In the genomic region with DNA sequence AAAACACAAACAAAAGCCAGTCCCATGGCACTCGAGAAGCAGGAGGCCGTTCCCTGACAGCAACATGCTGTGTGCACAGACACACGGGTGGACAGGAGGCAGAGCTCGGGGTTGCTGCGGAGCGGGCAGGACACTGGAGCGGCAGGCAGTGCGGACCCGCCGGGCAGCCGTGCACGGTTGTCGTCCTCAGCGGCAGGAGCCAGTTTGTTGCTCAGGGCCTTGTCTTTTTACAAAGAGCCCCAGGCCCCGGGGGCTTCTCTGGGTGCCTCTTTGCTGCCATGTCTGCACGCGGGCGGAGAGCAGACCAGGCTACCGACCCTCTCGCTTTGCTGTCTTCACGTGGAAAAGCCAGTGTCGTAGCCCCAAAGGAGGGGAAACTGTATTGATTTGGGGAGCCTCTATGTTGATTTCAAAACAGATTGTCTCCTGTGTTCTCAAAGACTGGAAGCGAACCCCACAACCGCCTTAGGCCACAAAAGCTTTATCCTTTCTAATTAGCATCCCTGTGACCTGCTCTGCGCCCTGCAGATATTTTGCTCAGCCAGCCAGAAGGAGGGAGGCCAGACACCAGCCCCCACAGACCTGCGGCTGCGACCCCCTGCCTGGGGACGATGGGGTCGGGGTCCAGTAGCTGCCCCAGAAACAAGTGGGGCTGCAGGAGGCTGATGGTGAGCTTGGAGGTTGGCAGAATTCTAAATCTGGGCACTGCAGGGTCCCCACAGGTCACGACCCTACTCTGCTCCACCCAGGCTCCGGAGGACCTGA, we compare ENCODE assay signal across 1 cellular context.
A peak's percentile ranks its signal among the peaks of the same experiment; 100 is the strongest.
TF ChIP-seq lines count a peak whose summit lies in the region.

No MANE protein-coding gene starts in this region.

TF ChIP-seq in HepG2, 621 proteins besides CTCF, POLR2A, EP300 and RAD21 (continued from another document):
- TF ChIP-seq MAFF (IDR thresholded peaks at IDR 0.05; ENCODE audit: low read depth, low read length) (no peak), ZNF678 (CRISPR knock-in tag; IDR thresholded peaks at IDR 0.05) (no peak), ZNF451 (CRISPR knock-in tag; IDR thresholded peaks at IDR 0.05) (no peak), ZNF761 (CRISPR knock-in tag; conservative IDR thresholded peaks at IDR 0.05) (no peak; the same call in 1 of the 2 replicates), ZNF274 (CRISPR knock-in tag; IDR thresholded peaks at IDR 0.05) (no peak), RELA (CRISPR knock-in tag; IDR thresholded peaks at IDR 0.05) (no peak), ZNF30 (CRISPR knock-in tag; IDR thresholded peaks at IDR 0.05) (no peak), ZNF891 (CRISPR knock-in tag; IDR thresholded peaks at IDR 0.05) (no peak), ZNF550 (CRISPR knock-in tag; IDR thresholded peaks at IDR 0.05; ENCODE audit: borderline replicate concordance) (no peak), ZNF556 (CRISPR knock-in tag; IDR thresholded peaks at IDR 0.05; ENCODE audit: borderline replicate concordance) (0 out of 2 replicates have a peak, but pooled peaks have one; percentile 17), ZNF709 (CRISPR knock-in tag; IDR thresholded peaks at IDR 0.05) (no peak), ZNF44 (CRISPR knock-in tag; IDR thresholded peaks at IDR 0.05) (no peak), BHLHE40 (IDR thresholded peaks at IDR 0.05; ENCODE audit: low read length) (no peak), POLR2AphosphoS5 (IDR thresholded peaks at IDR 0.05; ENCODE audit: low read depth, low read length) (no peak), ZNF567 (CRISPR knock-in tag; IDR thresholded peaks at IDR 0.05; ENCODE audit: borderline replicate concordance) (0 out of 2 replicates have a peak, but pooled peaks have one; percentile 34), MED8 (CRISPR knock-in tag; IDR thresholded peaks at IDR 0.05; ENCODE audit: insufficient replicate concordance) (no peak), ETV6 (CRISPR knock-in tag; conservative IDR thresholded peaks at IDR 0.05) (no peak), STAG1 (CRISPR knock-in tag; IDR thresholded peaks at IDR 0.05) (no peak), ZBTB8A (CRISPR knock-in tag; IDR thresholded peaks at IDR 0.05; ENCODE audit: borderline replicate concordance, low read depth) (no peak), FIP1L1 (IDR thresholded peaks at IDR 0.05; ENCODE audit: borderline replicate concordance, insufficient read depth, low read depth, low read length) (no peak)
- TF ChIP-seq, protein P1, sequence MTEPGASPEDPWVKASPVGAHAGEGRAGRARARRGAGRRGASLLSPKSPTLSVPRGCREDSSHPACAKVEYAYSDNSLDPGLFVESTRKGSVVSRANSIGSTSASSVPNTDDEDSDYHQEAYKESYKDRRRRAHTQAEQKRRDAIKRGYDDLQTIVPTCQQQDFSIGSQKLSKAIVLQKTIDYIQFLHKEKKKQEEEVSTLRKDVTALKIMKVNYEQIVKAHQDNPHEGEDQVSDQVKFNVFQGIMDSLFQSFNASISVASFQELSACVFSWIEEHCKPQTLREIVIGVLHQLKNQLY (CRISPR knock-in tag; IDR thresholded peaks at IDR 0.05) = no peak
- TF ChIP-seq, protein P2, sequence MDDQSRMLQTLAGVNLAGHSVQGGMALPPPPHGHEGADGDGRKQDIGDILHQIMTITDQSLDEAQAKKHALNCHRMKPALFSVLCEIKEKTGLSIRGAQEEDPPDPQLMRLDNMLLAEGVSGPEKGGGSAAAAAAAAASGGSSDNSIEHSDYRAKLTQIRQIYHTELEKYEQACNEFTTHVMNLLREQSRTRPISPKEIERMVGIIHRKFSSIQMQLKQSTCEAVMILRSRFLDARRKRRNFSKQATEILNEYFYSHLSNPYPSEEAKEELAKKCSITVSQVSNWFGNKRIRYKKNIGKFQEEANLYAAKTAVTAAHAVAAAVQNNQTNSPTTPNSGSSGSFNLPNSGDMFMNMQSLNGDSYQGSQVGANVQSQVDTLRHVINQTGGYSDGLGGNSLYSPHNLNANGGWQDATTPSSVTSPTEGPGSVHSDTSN (CRISPR knock-in tag; IDR thresholded peaks at IDR 0.05; ENCODE audit: borderline replicate concordance) = no peak
- TF ChIP-seq, protein P3, sequence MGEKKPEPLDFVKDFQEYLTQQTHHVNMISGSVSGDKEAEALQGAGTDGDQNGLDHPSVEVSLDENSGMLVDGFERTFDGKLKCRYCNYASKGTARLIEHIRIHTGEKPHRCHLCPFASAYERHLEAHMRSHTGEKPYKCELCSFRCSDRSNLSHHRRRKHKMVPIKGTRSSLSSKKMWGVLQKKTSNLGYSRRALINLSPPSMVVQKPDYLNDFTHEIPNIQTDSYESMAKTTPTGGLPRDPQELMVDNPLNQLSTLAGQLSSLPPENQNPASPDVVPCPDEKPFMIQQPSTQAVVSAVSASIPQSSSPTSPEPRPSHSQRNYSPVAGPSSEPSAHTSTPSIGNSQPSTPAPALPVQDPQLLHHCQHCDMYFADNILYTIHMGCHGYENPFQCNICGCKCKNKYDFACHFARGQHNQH (CRISPR knock-in tag; IDR thresholded peaks at IDR 0.05) = no peak
- TF ChIP-seq, protein P4, sequence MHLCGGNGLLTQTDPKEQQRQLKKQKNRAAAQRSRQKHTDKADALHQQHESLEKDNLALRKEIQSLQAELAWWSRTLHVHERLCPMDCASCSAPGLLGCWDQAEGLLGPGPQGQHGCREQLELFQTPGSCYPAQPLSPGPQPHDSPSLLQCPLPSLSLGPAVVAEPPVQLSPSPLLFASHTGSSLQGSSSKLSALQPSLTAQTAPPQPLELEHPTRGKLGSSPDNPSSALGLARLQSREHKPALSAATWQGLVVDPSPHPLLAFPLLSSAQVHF (CRISPR knock-in tag; IDR thresholded peaks at IDR 0.05) = no peak
- TF ChIP-seq, protein P5, sequence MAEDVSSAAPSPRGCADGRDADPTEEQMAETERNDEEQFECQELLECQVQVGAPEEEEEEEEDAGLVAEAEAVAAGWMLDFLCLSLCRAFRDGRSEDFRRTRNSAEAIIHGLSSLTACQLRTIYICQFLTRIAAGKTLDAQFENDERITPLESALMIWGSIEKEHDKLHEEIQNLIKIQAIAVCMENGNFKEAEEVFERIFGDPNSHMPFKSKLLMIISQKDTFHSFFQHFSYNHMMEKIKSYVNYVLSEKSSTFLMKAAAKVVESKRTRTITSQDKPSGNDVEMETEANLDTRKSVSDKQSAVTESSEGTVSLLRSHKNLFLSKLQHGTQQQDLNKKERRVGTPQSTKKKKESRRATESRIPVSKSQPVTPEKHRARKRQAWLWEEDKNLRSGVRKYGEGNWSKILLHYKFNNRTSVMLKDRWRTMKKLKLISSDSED (CRISPR knock-in tag; IDR thresholded peaks at IDR 0.05) = 0 out of 2 replicates have a peak, but pooled peaks have one; percentile 52
- TF ChIP-seq, protein P6, sequence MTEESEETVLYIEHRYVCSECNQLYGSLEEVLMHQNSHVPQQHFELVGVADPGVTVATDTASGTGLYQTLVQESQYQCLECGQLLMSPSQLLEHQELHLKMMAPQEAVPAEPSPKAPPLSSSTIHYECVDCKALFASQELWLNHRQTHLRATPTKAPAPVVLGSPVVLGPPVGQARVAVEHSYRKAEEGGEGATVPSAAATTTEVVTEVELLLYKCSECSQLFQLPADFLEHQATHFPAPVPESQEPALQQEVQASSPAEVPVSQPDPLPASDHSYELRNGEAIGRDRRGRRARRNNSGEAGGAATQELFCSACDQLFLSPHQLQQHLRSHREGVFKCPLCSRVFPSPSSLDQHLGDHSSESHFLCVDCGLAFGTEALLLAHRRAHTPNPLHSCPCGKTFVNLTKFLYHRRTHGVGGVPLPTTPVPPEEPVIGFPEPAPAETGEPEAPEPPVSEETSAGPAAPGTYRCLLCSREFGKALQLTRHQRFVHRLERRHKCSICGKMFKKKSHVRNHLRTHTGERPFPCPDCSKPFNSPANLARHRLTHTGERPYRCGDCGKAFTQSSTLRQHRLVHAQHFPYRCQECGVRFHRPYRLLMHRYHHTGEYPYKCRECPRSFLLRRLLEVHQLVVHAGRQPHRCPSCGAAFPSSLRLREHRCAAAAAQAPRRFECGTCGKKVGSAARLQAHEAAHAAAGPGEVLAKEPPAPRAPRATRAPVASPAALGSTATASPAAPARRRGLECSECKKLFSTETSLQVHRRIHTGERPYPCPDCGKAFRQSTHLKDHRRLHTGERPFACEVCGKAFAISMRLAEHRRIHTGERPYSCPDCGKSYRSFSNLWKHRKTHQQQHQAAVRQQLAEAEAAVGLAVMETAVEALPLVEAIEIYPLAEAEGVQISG (CRISPR knock-in tag; IDR thresholded peaks at IDR 0.05) = no peak
- TF ChIP-seq, protein P7, sequence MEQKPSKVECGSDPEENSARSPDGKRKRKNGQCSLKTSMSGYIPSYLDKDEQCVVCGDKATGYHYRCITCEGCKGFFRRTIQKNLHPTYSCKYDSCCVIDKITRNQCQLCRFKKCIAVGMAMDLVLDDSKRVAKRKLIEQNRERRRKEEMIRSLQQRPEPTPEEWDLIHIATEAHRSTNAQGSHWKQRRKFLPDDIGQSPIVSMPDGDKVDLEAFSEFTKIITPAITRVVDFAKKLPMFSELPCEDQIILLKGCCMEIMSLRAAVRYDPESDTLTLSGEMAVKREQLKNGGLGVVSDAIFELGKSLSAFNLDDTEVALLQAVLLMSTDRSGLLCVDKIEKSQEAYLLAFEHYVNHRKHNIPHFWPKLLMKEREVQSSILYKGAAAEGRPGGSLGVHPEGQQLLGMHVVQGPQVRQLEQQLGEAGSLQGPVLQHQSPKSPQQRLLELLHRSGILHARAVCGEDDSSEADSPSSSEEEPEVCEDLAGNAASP (CRISPR knock-in tag; IDR thresholded peaks at IDR 0.05; ENCODE audit: borderline replicate concordance) = no peak
- TF ChIP-seq, protein P8, sequence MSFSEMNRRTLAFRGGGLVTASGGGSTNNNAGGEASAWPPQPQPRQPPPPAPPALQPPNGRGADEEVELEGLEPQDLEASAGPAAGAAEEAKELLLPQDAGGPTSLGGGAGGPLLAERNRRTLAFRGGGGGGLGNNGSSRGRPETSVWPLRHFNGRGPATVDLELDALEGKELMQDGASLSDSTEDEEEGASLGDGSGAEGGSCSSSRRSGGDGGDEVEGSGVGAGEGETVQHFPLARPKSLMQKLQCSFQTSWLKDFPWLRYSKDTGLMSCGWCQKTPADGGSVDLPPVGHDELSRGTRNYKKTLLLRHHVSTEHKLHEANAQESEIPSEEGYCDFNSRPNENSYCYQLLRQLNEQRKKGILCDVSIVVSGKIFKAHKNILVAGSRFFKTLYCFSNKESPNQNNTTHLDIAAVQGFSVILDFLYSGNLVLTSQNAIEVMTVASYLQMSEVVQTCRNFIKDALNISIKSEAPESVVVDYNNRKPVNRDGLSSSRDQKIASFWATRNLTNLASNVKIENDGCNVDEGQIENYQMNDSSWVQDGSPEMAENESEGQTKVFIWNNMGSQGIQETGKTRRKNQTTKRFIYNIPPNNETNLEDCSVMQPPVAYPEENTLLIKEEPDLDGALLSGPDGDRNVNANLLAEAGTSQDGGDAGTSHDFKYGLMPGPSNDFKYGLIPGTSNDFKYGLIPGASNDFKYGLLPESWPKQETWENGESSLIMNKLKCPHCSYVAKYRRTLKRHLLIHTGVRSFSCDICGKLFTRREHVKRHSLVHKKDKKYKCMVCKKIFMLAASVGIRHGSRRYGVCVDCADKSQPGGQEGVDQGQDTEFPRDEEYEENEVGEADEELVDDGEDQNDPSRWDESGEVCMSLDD (CRISPR knock-in tag; IDR thresholded peaks at IDR 0.05; ENCODE audit: borderline replicate concordance) = no peak
- TF ChIP-seq, protein P9, sequence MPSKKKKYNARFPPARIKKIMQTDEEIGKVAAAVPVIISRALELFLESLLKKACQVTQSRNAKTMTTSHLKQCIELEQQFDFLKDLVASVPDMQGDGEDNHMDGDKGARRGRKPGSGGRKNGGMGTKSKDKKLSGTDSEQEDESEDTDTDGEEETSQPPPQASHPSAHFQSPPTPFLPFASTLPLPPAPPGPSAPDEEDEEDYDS (CRISPR knock-in tag; IDR thresholded peaks at IDR 0.05) = 0 out of 2 replicates have a peak, but pooled peaks have one; percentile 29
- TF ChIP-seq, protein P10, sequence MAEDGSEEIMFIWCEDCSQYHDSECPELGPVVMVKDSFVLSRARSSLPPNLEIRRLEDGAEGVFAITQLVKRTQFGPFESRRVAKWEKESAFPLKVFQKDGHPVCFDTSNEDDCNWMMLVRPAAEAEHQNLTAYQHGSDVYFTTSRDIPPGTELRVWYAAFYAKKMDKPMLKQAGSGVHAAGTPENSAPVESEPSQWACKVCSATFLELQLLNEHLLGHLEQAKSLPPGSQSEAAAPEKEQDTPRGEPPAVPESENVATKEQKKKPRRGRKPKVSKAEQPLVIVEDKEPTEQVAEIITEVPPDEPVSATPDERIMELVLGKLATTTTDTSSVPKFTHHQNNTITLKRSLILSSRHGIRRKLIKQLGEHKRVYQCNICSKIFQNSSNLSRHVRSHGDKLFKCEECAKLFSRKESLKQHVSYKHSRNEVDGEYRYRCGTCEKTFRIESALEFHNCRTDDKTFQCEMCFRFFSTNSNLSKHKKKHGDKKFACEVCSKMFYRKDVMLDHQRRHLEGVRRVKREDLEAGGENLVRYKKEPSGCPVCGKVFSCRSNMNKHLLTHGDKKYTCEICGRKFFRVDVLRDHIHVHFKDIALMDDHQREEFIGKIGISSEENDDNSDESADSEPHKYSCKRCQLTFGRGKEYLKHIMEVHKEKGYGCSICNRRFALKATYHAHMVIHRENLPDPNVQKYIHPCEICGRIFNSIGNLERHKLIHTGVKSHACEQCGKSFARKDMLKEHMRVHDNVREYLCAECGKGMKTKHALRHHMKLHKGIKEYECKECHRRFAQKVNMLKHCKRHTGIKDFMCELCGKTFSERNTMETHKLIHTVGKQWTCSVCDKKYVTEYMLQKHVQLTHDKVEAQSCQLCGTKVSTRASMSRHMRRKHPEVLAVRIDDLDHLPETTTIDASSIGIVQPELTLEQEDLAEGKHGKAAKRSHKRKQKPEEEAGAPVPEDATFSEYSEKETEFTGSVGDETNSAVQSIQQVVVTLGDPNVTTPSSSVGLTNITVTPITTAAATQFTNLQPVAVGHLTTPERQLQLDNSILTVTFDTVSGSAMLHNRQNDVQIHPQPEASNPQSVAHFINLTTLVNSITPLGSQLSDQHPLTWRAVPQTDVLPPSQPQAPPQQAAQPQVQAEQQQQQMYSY (CRISPR knock-in tag; IDR thresholded peaks at IDR 0.05) = 0 out of 2 replicates have a peak, but pooled peaks have one; percentile 19
